10 cellular contexts compared by ENCODE assay signal in genomic region chr18:11553098-11553940, GRCh38. TPM values are rescaled to one million over a fixed set of nuclear protein-coding genes. Genes with fewer than 3 reads are reported as not detected.
DNase-seq lines count a peak whose midpoint lies in the region; ATAC-seq, FAIRE-seq and TF ChIP-seq lines count a peak whose summit lies in the region.
"Had no signal": no experiment of that assay in that cellular context is flagged by ENCODE, and none has a peak within 500 bp of the region (broad histone marks: within the 10 kb centered on the region; RNA-seq: fewer than 3 reads in every experiment).

No MANE protein-coding gene starts in this region.

- no peaks in the 10 kb centered on the region for H3K79me2 ChIP-seq in mesendoderm (ENCODE audit: control insufficient read depth, insufficient read depth, low read length)

- DNase-seq in NCI-H510A treated with DMSO at 0.1 percent for 48 hours (lab: John Stamatoyannopoulos, UW), result peak; percentile 74
- no peak for DNase-seq in NCI-H510A (lab: John Stamatoyannopoulos, UW)
- DNase-seq in H54 (ENCODE audit: insufficient read length, low spot score), result peak; percentile 47
- DNase-seq in NB4 (ENCODE audit: low read depth), result peak; percentile 54
- DNase-seq in SW480 (ENCODE audit: low spot score), result peak; percentile 77
- peak; percentile 88 for DNase-seq in endodermal cell
- DNase-seq in mesendoderm, result peak; percentile 73
- DNase-seq in upper lobe of right lung, result no peak

- no peak overlapping the region for H2BK15ac ChIP-seq in mesendoderm (replicated peaks; ENCODE audit: low read depth)

- H2BK5ac ChIP-seq in mesendoderm (ENCODE audit: low read length), result no peak overlapping the region

- intact Hi-C loops in upper lobe of right lung (cut with DNase I), result no loop called here

- H3K4me3 ChIP-seq in NB4 (ENCODE audit: low read depth, low read length) (no peak overlapping the region), endodermal cell (ENCODE audit: low read length) (no peak overlapping the region), mesendoderm (ENCODE audit: low read length) (no peak overlapping the region), upper lobe of right lung (no peak overlapping the region)

- ATAC-seq in upper lobe of right lung, result peak; percentile 87

- no peak overlapping the region for H2BK120ac ChIP-seq in mesendoderm (ENCODE audit: low read depth, low read length)

- H3K9me3 ChIP-seq in endodermal cell (ENCODE audit: control insufficient read depth, low read length) (no peaks in the 10 kb centered on the region), upper lobe of right lung (no peaks in the 10 kb centered on the region)

- no peaks in the 10 kb centered on the region for H3K4me1 ChIP-seq in endodermal cell (ENCODE audit: control insufficient read depth, insufficient read depth, low read length)
- H3K4me1 ChIP-seq in mesendoderm (ENCODE audit: control insufficient read depth, low read depth, low read length), result no peaks in the 10 kb centered on the region
- H3K4me1 ChIP-seq in upper lobe of right lung, result no peaks in the 10 kb centered on the region

- no peak overlapping the region for H3K4ac ChIP-seq in mesendoderm (ENCODE audit: low read depth, low read length)

- H3K27me3 Mint-ChIP-seq in endodermal cell (ENCODE audit: insufficient read depth), result peaks cover 6% of the 10 kb centered on the region

- H3K27me3 ChIP-seq in endodermal cell (ENCODE audit: control insufficient read depth, insufficient read depth, low read length, poor library complexity, severe bottlenecking), result peaks cover 13% of the 10 kb centered on the region
- H3K27me3 ChIP-seq in mesendoderm (ENCODE audit: insufficient read depth, low read length, poor library complexity), result no peaks in the 10 kb centered on the region
- H3K27me3 ChIP-seq in upper lobe of right lung, result peaks cover 4% of the 10 kb centered on the region

- H3K79me1 ChIP-seq in mesendoderm (ENCODE audit: low read length), result no peaks in the 10 kb centered on the region

- H4K5ac ChIP-seq in mesendoderm (ENCODE audit: low read length), result no peak overlapping the region

- no peak overlapping the region for H3K18ac ChIP-seq in mesendoderm (ENCODE audit: low read length)

- peak; percentile 58 for FAIRE-seq in H54 (lab: Jason Lieb, UNC)

- H3K27ac ChIP-seq in endodermal cell (ENCODE audit: low read depth, low read length) (no peak overlapping the region), mesendoderm (ENCODE audit: low read depth, low read length) (no peak overlapping the region), upper lobe of right lung (no peak overlapping the region)

- H3K4me2 ChIP-seq in mesendoderm (ENCODE audit: low read length), result no peak overlapping the region

- peaks cover 2% of the 10 kb centered on the region for H3K4me1 Mint-ChIP-seq in endodermal cell

- H3K9ac ChIP-seq in endodermal cell (ENCODE audit: extremely low read depth, low read length, poor library complexity, severe bottlenecking), result no peak overlapping the region
- no peak overlapping the region for H3K9ac ChIP-seq in mesendoderm (ENCODE audit: low read length)

- no peaks in the 10 kb centered on the region for H3K9me3 Mint-ChIP-seq in endodermal cell

- TF ChIP-seq CTCF in NB4 (IDR thresholded peaks at IDR 0.05; ENCODE audit: low read depth, low read length), result peak; percentile 86
- peak; percentile 92 for TF ChIP-seq CTCF in endodermal cell (conservative IDR thresholded peaks at IDR 0.05)
- peak; percentile 89 for TF ChIP-seq CTCF in upper lobe of right lung (IDR thresholded peaks at IDR 0.05)

- H4K8ac ChIP-seq in mesendoderm (ENCODE audit: low read depth, low read length), result no peak overlapping the region

- H3K56ac ChIP-seq in mesendoderm (ENCODE audit: low read length), result no peak overlapping the region

- H3K36me3 ChIP-seq in endodermal cell (ENCODE audit: control insufficient read depth, insufficient read depth, low read length) (no peaks in the 10 kb centered on the region), mesendoderm (ENCODE audit: control insufficient read depth, insufficient read depth, low read length) (no peaks in the 10 kb centered on the region), upper lobe of right lung (no peaks in the 10 kb centered on the region)

- H2AK5ac ChIP-seq in mesendoderm (ENCODE audit: low read length), result no peak overlapping the region

- no peak overlapping the region for H3K4me3 Mint-ChIP-seq in endodermal cell
- H3K4me3 Mint-ChIP-seq: activated naive CD8-positive, alpha-beta T cell had no signal

- no peak overlapping the region for H3K23ac ChIP-seq in mesendoderm (ENCODE audit: low read length)

- H3K36me3 Mint-ChIP-seq in endodermal cell (ENCODE audit: low read depth), result no peaks in the 10 kb centered on the region
- H3K36me3 Mint-ChIP-seq: activated naive CD8-positive, alpha-beta T cell had no signal

- no peak for TF ChIP-seq POLR2A in H54 (IDR thresholded peaks at IDR 0.05; ENCODE audit: low read depth, low read length)
- TF ChIP-seq POLR2A in NB4 (IDR thresholded peaks at IDR 0.05; ENCODE audit: extremely low read depth, insufficient read length), result no peak

- 50 to 54% methylated on average over 6 to 8 of the region's 8 CpGs for WGBS in endodermal cell (ENCODE audit: insufficient coverage in 1 of 2, insufficient read length in 1 of 2), 2 experiments
- WGBS in mesendoderm (ENCODE audit: extremely low coverage, insufficient coverage, low lambda C conversion rate), result no CpG with 5 or more reads among the region's 8 CpGs

- no peak overlapping the region for H3K27ac Mint-ChIP-seq in endodermal cell
- H3K27ac Mint-ChIP-seq: activated naive CD8-positive, alpha-beta T cell had no signal

RNA-seq across cellular contexts. Expression of gene SLC35G4, which starts 56.1 kb away (rescaled TPM):
- total RNA-seq in endodermal cell (not detected), upper lobe of right lung (not detected)
- not detected for polyA plus RNA-seq in endodermal cell (2013, experiment 1 of 2)
- not detected for polyA plus RNA-seq in endodermal cell (2013, experiment 2 of 2)
- polyA plus RNA-seq in mesendoderm (2013, experiment 1 of 2), result not detected
- not detected for polyA plus RNA-seq in mesendoderm (2013, experiment 2 of 2)
- total RNA-seq: subcutaneous adipose tissue had no signal

Comparison
In these comparisons a context has a peak if more than half of its experiments do, and no peak if none do; other contexts are left out.
1. DNase-seq: peak in NCI-H510A treated with DMSO at 0.1 percent for 48 hours (single experiment), H54 (single experiment), NB4 (single experiment), SW480 (single experiment), endodermal cell (single experiment) and mesendoderm (single experiment); none in NCI-H510A (single experiment) and upper lobe of right lung (single experiment).
2. Peak in every context shown above with its lines, with median percentiles within 50 percentile points of each other: CTCF ChIP-seq.